In the genomic region with DNA sequence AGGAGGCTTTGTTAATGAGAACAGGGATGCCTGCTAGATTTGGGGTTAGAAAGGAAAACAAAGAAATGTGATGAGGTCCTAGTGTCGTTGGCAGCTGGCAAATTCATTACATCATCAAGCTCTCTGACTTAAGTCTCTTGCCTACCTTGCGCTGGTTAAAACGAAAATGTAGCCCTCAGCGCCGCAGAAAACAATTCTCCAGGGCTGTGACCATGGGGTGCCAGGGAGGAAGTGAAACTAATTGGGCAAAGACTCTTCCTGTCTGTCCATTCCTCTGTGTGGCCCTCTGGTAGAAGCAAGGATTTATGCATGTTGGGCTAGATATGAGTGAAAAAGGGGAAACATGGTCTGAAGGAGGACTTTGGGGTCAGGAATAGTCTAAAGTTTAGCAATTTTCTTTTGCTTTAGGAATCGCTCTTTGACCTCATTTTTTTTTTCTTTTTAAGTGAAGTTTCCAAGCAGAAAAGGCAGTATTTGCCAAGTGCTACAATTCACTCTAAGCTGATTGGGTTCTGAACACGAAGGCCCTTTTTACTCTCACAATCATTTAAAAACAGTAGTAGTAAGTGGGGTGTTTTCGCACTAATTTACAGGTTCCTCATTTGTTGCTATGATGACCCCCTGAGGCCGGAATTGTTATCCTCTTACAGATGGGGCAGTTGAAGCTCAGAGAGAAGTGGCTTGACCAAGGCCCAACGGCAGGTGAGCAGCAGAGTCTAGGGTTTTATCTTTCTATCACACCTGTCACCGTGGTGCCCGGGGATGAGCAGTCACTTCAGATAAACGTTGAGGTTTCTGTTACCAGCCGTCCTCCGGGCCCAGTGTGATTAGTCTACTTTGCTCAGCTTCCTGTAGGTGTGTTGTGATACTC, we compare ENCODE assay signal across 8 cellular contexts. TPM values are rescaled to one million over a fixed set of nuclear protein-coding genes. Genes with fewer than 3 reads are reported as not detected.
A peak's percentile ranks its signal among the peaks of the same experiment; 100 is the strongest.
DNase-seq lines count a peak whose midpoint lies in the region; ATAC-seq, FAIRE-seq and TF ChIP-seq lines count a peak whose summit lies in the region.

No MANE protein-coding gene starts in this region.

- no peaks in the 10 kb centered on the region for H3K4me1 ChIP-seq in mammary epithelial cell (ENCODE audit: insufficient read depth, low read length)

- dilution Hi-C loops in mammary epithelial cell (cut with HindIII; ENCODE audit: low sequenced_read_pairs): loop anchor here (5.0 kb wide), 1 partner anchor 91 kb away; no protein-coding TSS in a partner anchor

- no peak overlapping the region for H3K4me3 ChIP-seq in mammary epithelial cell (replicated peaks in 1 of 3; ENCODE audit: insufficient read depth in 1 of 3, low read depth in 2 of 3, low read length in 3 of 3)

- CTCF ChIA-PET in mammary epithelial cell (lab: Charles Lee; ENCODE audit: low non-redundant PET): no interaction called here

- no peaks in the 10 kb centered on the region for H4K20me1 ChIP-seq in mammary epithelial cell (ENCODE audit: insufficient read depth, low read length)

- peak; percentile 22 for ATAC-seq in HG03460 (IDR thresholded peaks at IDR 0.05; ENCODE audit: unreplicated experiment)

- H3K27me3 ChIP-seq in mammary epithelial cell (ENCODE audit: insufficient read depth, low read length): no peaks in the 10 kb centered on the region

- in situ Hi-C loops in mammary epithelial cell (cut with MboI; ENCODE audit: low sequenced_read_pairs in 2 of 2): no loop called here

- 92% methylated on average over 15 of the region's 15 CpGs for WGBS in mammary epithelial cell (ENCODE audit: low coverage, missing lambda C conversion rate)

- no peak overlapping the region for H3K9ac ChIP-seq in mammary epithelial cell (ENCODE audit: insufficient read depth, low read length)

- intact Hi-C loops in mammary epithelial cell (cut with micrococcal nuclease): no loop called here

- no peaks in the 10 kb centered on the region for H3K36me3 ChIP-seq in mammary epithelial cell (ENCODE audit: insufficient read depth, low read length)

- H3K27ac ChIP-seq in mammary epithelial cell (ENCODE audit: insufficient read depth, low read depth, low read length): no peak overlapping the region

- FAIRE-seq in GM12891 (lab: Jason Lieb, UNC): peak; percentile 84

- no peak for TF ChIP-seq CTCF in mammary epithelial cell (conservative IDR thresholded peaks at IDR 0.05 in 1 of 2, IDR thresholded peaks at IDR 0.05 in 1 of 2; ENCODE audit: extremely low read depth in 1 of 2, insufficient read depth in 1 of 2, low read depth in 1 of 2, low read length in 2 of 2)

- BruUV-seq in mammary epithelial cell (replicated peaks; lab: Mats Ljungman, UMichigan): no TSS peak

- DNase-seq in GM12891 (ENCODE audit: insufficient read length, low spot score): no peak
- DNase-seq in activated T-helper 1 cell treated with anti-CD3 and anti-CD28 coated beads, Interleukin-2, amount 50 U/mL, for 16 hours (ENCODE audit: low read depth in 1 of 2, low spot score in 1 of 2): peak; percentile 41 to 48
- DNase-seq in pons (ENCODE audit: low spot score): peak; percentile 85
- no peak for DNase-seq in 8988T
- no peak for DNase-seq in NCI-H2196 treated with DMSO at 0.1 percent for 48 hours (lab: John Stamatoyannopoulos, UW; ENCODE audit: unreplicated experiment)
- DNase-seq in mammary epithelial cell: no peak
- no peak for DNase-seq in COR-L47 (lab: John Stamatoyannopoulos, UW)

- no peaks in the 10 kb centered on the region for H3K9me3 ChIP-seq in mammary epithelial cell (replicated peaks; ENCODE audit: insufficient read depth, low read length)

- peak; percentile 50; the same call in 1 of the 2 replicates for TF ChIP-seq POLR2A in GM12891 (IDR thresholded peaks at IDR 0.05; ENCODE audit: low read depth, low read length)

- no peak overlapping the region for H2AFZ ChIP-seq in mammary epithelial cell (ENCODE audit: low read depth, low read length)

- no peaks in the 10 kb centered on the region for H3K79me2 ChIP-seq in mammary epithelial cell (ENCODE audit: insufficient read depth, low read length)

- H3K4me2 ChIP-seq in mammary epithelial cell (ENCODE audit: insufficient read depth, low read depth, low read length): no peak overlapping the region

TF ChIP-seq in GM12891, 5 proteins besides CTCF, POLR2A, EP300 and RAD21:
- no peak for TF ChIP-seq POLR2AphosphoS5 (IDR thresholded peaks at IDR 0.05; ENCODE audit: low read depth, low read length)
- no peak for TF ChIP-seq PAX5 (IDR thresholded peaks at IDR 0.05; ENCODE audit: insufficient read depth, low read length, severe bottlenecking)
- peak; percentile 98 for TF ChIP-seq SPI1 (IDR thresholded peaks at IDR 0.05; ENCODE audit: low read depth, low read length)
- peak; percentile 51; the same call in 1 of the 2 replicates for TF ChIP-seq POU2F2 (IDR thresholded peaks at IDR 0.05; ENCODE audit: low read depth, low read length)
- no peak for TF ChIP-seq TAF1 (IDR thresholded peaks at IDR 0.05; ENCODE audit: low read depth, low read length)

RNA-seq across cellular contexts. Expression of gene CHRNA9, which starts 27.3 kb away (rescaled TPM):
- polyA plus RNA-seq in GM12891 (2012; ENCODE audit: low read depth, missing spikeins): 0.04 TPM
- under 1 TPM in 1 of 2 donors, not detected in 1; 0.17 TPM for total RNA-seq in mammary epithelial cell
- 0.09 TPM for polyA plus RNA-seq in mammary epithelial cell
- not detected for polyA minus RNA-seq in mammary epithelial cell

Comparison
In these comparisons a context has a peak if more than half of its experiments do, and no peak if none do; other contexts are left out.
1. DNase-seq: peak in activated T-helper 1 cell treated with anti-CD3 and anti-CD28 coated beads, Interleukin-2, amount 50 U/mL, for 16 hours (2 of 2) and pons (single experiment); none in GM12891 (single experiment), 8988T (single experiment), NCI-H2196 treated with DMSO at 0.1 percent for 48 hours (single experiment), mammary epithelial cell (single experiment) and COR-L47 (single experiment).